ENCODE assay signal across 8 cellular contexts in genomic region chr5:101948615-101949014, GRCh38.
"Had no signal": no experiment of that assay in that cellular context is flagged by ENCODE, and none has a peak within 500 bp of the region (broad histone marks: within the 10 kb centered on the region; RNA-seq: fewer than 3 reads in every experiment).

No MANE protein-coding gene starts in this region.

- H3K27ac ChIP-seq: GM23248, KMS-11 had no signal

- DNase-seq: GM23248, GOT3, H9, HCEC 1CT, KBM-7 had no signal

- H3K9ac ChIP-seq: GM23248, KMS-11 had no signal

- H3K4me3 ChIP-seq: GM23248 had no signal

- H2AFZ ChIP-seq: GM23248 had no signal

- FAIRE-seq: H54, HTR-8/SVneo had no signal

- H3K4me2 ChIP-seq: KMS-11 had no signal
